1 cellular context compared by ENCODE assay signal in the genomic region with DNA sequence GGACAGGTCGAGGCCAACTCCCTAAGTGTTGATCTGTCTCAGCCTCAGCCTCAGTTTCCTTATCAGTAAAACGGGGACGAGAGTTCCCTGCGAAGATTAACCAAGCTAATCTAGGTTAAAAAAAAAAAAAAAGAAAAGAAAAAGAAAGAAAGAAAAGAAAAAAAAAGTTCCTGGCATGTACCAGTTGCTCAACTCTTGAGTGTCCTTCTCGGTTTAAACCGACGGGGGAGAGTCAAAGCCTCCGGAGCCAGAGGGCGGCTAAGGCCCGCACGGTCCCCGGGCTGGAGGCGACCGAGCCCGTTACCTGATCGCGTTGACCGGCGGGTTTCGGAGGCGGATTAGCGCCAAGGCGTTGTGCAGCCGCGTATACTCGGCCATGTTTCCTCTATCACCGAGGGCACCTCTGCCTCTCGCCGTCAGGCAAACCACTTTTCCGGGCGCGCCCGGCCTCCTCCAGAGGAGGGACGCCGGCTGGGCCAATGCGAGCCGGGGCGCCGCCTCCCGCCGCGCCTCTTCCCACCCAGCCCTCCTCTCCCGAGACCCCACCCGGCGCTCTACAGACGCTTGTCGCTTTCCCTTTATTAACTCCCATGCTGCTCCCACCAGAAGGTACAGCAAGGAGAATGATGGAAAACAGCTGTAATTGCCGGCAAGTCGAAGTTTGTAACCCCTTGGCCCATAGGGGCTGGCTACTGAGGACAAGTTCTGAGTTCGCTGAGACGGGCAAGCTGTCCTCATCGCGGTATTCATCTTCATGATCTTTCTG.
TF ChIP-seq lines count a peak whose summit lies in the region.

A gene (minus strand): TSS at position 405 of the 766 bp plus-strand sequence. CDS start 27 bp downstream, at position 378.

TF ChIP-seq in HepG2, 621 proteins besides CTCF, POLR2A, EP300 and RAD21 (continued from another document):
- TF ChIP-seq, protein P1, sequence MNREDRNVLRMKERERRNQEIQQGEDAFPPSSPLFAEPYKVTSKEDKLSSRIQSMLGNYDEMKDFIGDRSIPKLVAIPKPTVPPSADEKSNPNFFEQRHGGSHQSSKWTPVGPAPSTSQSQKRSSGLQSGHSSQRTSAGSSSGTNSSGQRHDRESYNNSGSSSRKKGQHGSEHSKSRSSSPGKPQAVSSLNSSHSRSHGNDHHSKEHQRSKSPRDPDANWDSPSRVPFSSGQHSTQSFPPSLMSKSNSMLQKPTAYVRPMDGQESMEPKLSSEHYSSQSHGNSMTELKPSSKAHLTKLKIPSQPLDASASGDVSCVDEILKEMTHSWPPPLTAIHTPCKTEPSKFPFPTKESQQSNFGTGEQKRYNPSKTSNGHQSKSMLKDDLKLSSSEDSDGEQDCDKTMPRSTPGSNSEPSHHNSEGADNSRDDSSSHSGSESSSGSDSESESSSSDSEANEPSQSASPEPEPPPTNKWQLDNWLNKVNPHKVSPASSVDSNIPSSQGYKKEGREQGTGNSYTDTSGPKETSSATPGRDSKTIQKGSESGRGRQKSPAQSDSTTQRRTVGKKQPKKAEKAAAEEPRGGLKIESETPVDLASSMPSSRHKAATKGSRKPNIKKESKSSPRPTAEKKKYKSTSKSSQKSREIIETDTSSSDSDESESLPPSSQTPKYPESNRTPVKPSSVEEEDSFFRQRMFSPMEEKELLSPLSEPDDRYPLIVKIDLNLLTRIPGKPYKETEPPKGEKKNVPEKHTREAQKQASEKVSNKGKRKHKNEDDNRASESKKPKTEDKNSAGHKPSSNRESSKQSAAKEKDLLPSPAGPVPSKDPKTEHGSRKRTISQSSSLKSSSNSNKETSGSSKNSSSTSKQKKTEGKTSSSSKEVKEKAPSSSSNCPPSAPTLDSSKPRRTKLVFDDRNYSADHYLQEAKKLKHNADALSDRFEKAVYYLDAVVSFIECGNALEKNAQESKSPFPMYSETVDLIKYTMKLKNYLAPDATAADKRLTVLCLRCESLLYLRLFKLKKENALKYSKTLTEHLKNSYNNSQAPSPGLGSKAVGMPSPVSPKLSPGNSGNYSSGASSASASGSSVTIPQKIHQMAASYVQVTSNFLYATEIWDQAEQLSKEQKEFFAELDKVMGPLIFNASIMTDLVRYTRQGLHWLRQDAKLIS (CRISPR knock-in tag; IDR thresholded peaks at IDR 0.05) = 0 out of 2 replicates have a peak, but pooled peaks have one; percentile 11
- TF ChIP-seq, protein P2, sequence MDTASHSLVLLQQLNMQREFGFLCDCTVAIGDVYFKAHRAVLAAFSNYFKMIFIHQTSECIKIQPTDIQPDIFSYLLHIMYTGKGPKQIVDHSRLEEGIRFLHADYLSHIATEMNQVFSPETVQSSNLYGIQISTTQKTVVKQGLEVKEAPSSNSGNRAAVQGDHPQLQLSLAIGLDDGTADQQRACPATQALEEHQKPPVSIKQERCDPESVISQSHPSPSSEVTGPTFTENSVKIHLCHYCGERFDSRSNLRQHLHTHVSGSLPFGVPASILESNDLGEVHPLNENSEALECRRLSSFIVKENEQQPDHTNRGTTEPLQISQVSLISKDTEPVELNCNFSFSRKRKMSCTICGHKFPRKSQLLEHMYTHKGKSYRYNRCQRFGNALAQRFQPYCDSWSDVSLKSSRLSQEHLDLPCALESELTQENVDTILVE (CRISPR knock-in tag; IDR thresholded peaks at IDR 0.05) = 0 out of 2 replicates have a peak, but pooled peaks have one; percentile 41
- no peak for TF ChIP-seq ZFP36L1 (CRISPR knock-in tag; IDR thresholded peaks at IDR 0.05)
- TF ChIP-seq MIER2 (CRISPR knock-in tag; IDR thresholded peaks at IDR 0.05) = no peak
